23 cellular contexts compared by ENCODE assay signal in genomic region chr1:85697895-85698294, GRCh38.
"Had no signal": no experiment of that assay in that cellular context is flagged by ENCODE, and none has a peak within 500 bp of the region (broad histone marks: within the 10 kb centered on the region; RNA-seq: fewer than 3 reads in every experiment).

No MANE protein-coding gene starts in this region.

- DNase-seq: islet precursor cell; midbrain; mucosa of descending colon; naive thymus-derived CD4-positive, alpha-beta T cell; ovary; right cardiac atrium; sigmoid colon; small intestine; spleen; stimulated activated CD4-positive, alpha-beta T cell treated with anti-CD3 and anti-CD28 coated beads, Interleukin-4, amount 100 ng/mL, for 4 hours; stimulated activated CD8-positive, alpha-beta memory T cell treated with anti-CD3 and anti-CD28 coated beads, Interleukin-4, amount 100 ng/mL, for 48 hours; stimulated activated naive CD4-positive, alpha-beta T cell treated with Interleukin-2 at 50 U/mL for 16 hours; stimulated activated naive CD8-positive, alpha-beta T cell treated with anti-CD3 and anti-CD28 coated beads, Interleukin-15, amount 100 ng/mL, for 72 hours; substantia nigra; uterus had no signal

- H2AFZ ChIP-seq: hepatocyte had no signal

- H3K36me3 ChIP-seq: ovary, uterus had no signal

- H3K4me2 ChIP-seq: hepatocyte had no signal

- H3K9me3 Mint-ChIP-seq: memory B cell; naive thymus-derived CD4-positive, alpha-beta T cell; natural killer cell treated with Interleukin-12 subunit alpha and Interleukin-12 subunit beta and Interleukin-15 and Interleukin-18, amount 100 ng/mL, for 72 hours; stimulated activated memory B cell treated with anti-CD40 and anti-IgM and Interleukin-4, amounts not matched to agents 10 μg/mL and 1 μg/mL and 100 μg/mL, for 72 hours; stimulated activated naive CD8-positive, alpha-beta T cell treated with anti-CD3 and anti-CD28 coated beads, Interleukin-15, amount 100 ng/mL, for 72 hours; type B pancreatic cell had no signal

- H3K4me3 Mint-ChIP-seq: memory B cell; naive thymus-derived CD4-positive, alpha-beta T cell; natural killer cell treated with Interleukin-12 subunit alpha and Interleukin-12 subunit beta and Interleukin-15 and Interleukin-18, amount 100 ng/mL, for 72 hours; stimulated activated memory B cell treated with anti-CD40 and anti-IgM and Interleukin-4, amounts not matched to agents 10 μg/mL and 1 μg/mL and 100 μg/mL, for 72 hours; stimulated activated naive CD8-positive, alpha-beta T cell treated with anti-CD3 and anti-CD28 coated beads, Interleukin-15, amount 100 ng/mL, for 72 hours; type B pancreatic cell had no signal

- H3K4me3 ChIP-seq: hepatocyte, lung, mucosa of descending colon, ovary, sigmoid colon, spleen, tibial nerve, uterus had no signal

- H3K4me1 ChIP-seq: sigmoid colon, uterus had no signal

- H3K9me3 ChIP-seq: mucosa of descending colon, ovary, sigmoid colon, spleen, tibial nerve, uterus had no signal

- ATAC-seq: mucosa of descending colon; naive thymus-derived CD4-positive, alpha-beta T cell; natural killer cell treated with Interleukin-12 subunit alpha and Interleukin-12 subunit beta and Interleukin-15 and Interleukin-18, amount 100 ng/mL, for 72 hours; stimulated activated memory B cell treated with anti-CD40 and anti-IgM and Interleukin-4, amounts not matched to agents 10 μg/mL and 1 μg/mL and 100 μg/mL, for 72 hours; stimulated activated naive CD8-positive, alpha-beta T cell treated with anti-CD3 and anti-CD28 coated beads, Interleukin-15, amount 100 ng/mL, for 72 hours had no signal

- H3K27ac ChIP-seq: hepatocyte, ovary, sigmoid colon, spleen, tibial nerve, uterus had no signal

- H3K27me3 ChIP-seq: hepatocyte, ovary, sigmoid colon, spleen, tibial nerve, uterus had no signal

- H3K27ac Mint-ChIP-seq: memory B cell; natural killer cell treated with Interleukin-12 subunit alpha and Interleukin-12 subunit beta and Interleukin-15 and Interleukin-18, amount 100 ng/mL, for 72 hours; progenitor cell of endocrine pancreas; stimulated activated memory B cell treated with anti-CD40 and anti-IgM and Interleukin-4, amounts not matched to agents 10 μg/mL and 1 μg/mL and 100 μg/mL, for 72 hours; stimulated activated naive CD8-positive, alpha-beta T cell treated with anti-CD3 and anti-CD28 coated beads, Interleukin-15, amount 100 ng/mL, for 72 hours; type B pancreatic cell had no signal

- H3K27me3 Mint-ChIP-seq: memory B cell; naive thymus-derived CD4-positive, alpha-beta T cell; natural killer cell treated with Interleukin-12 subunit alpha and Interleukin-12 subunit beta and Interleukin-15 and Interleukin-18, amount 100 ng/mL, for 72 hours; progenitor cell of endocrine pancreas; stimulated activated memory B cell treated with anti-CD40 and anti-IgM and Interleukin-4, amounts not matched to agents 10 μg/mL and 1 μg/mL and 100 μg/mL, for 72 hours; stimulated activated naive CD8-positive, alpha-beta T cell treated with anti-CD3 and anti-CD28 coated beads, Interleukin-15, amount 100 ng/mL, for 72 hours; type B pancreatic cell had no signal
